ENCODE assay signal across 19 cellular contexts in the genomic region with DNA sequence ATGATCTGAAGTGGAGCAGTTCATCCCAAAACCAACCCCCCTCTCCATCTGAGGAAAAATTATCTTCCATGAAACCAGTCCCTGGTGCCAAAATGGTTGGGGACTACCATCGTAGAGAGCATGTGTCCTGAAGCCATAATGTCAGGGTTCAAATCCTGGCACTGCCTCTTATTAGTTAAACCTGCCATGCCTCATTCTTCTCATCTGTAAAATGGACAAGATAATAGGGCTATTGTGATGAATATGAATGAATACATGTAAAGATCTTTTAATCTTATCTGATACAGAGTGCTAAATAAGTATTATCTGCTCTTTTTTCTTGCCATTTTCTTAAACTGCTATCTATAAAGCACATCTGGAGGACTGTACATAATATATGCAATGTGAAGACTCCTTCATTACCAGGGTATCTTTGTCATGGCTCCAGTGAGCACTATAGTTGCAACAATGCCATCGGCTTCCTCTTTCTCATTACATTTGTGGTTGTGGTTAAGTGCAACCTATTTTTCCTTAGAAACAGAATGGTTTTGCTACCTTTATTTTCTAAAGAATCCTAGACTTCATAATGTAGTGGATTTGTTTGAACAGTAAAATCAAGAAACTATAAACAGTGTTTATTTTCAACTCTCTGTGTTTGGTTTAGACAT. TPM values are rescaled to one million over a fixed set of nuclear protein-coding genes. Genes with fewer than 3 reads are reported as not detected.
A peak's percentile ranks its signal among the peaks of the same experiment; 100 is the strongest.
DNase-seq lines count a peak whose midpoint lies in the region; ATAC-seq, FAIRE-seq and TF ChIP-seq lines count a peak whose summit lies in the region.
"Had no signal": no experiment of that assay in that cellular context is flagged by ENCODE, and none has a peak within 500 bp of the region (broad histone marks: within the 10 kb centered on the region; RNA-seq: fewer than 3 reads in every experiment).

No MANE protein-coding gene starts in this region.

- CTCF ChIA-PET in CD4-positive, alpha-beta memory T cell (lab: Charles Lee; ENCODE audit: partially characterized antibody), result no interaction called here

- H3K4me3 Mint-ChIP-seq in CD4-positive, alpha-beta memory T cell, result peak overlapping the region in 4 of 8 donors; percentile 11 to 58 (median 26)
- no peak overlapping the region for H3K4me3 Mint-ChIP-seq in activated naive CD8-positive, alpha-beta T cell treated with anti-CD3 and anti-CD28 coated beads for 36 hours

- peaks cover 69% of the 10 kb centered on the region for H3K4me1 ChIP-seq in CD4-positive, alpha-beta memory T cell (ENCODE audit: insufficient read depth, low read length)
- H3K4me1 ChIP-seq: BE2C had no signal

- peaks cover 17% of the 10 kb centered on the region for H3K36me3 ChIP-seq in CD4-positive, alpha-beta memory T cell (ENCODE audit: insufficient read depth, low read length)

- H3K27ac ChIP-seq in CD4-positive, alpha-beta memory T cell (ENCODE audit: low read depth, low read length), result no peak overlapping the region
- H3K27ac ChIP-seq: esophagus squamous epithelium, GM23248, pancreas, RWPE1, thoracic aorta had no signal

- POLR2A ChIA-PET in CD4-positive, alpha-beta memory T cell (lab: Charles Lee; ENCODE audit: partially characterized antibody), result no interaction called here

- no peaks in the 10 kb centered on the region for H3K27me3 Mint-ChIP-seq in CD4-positive, alpha-beta memory T cell
- no peaks in the 10 kb centered on the region for H3K27me3 Mint-ChIP-seq in activated naive CD8-positive, alpha-beta T cell treated with anti-CD3 and anti-CD28 coated beads for 36 hours

- intact Hi-C loops in CD4-positive, alpha-beta memory T cell (cut with micrococcal nuclease), result no loop called here

- ATAC-seq in HG03108 (IDR thresholded peaks at IDR 0.05; ENCODE audit: unreplicated experiment), result no peak
- ATAC-seq: pancreas had no signal

- H3K36me3 Mint-ChIP-seq in CD4-positive, alpha-beta memory T cell, result peaks cover 46 to 53% of the 10 kb centered on the region in 2 donors
- H3K36me3 Mint-ChIP-seq in activated naive CD8-positive, alpha-beta T cell treated with anti-CD3 and anti-CD28 coated beads for 36 hours, result peaks cover 60% of the 10 kb centered on the region

- H3K9me3 ChIP-seq in CD4-positive, alpha-beta memory T cell (ENCODE audit: control insufficient read depth in 1 of 2, low read length in 2 of 2), result no peaks in the 10 kb centered on the region
- H3K9me3 ChIP-seq: BE2C, esophagus squamous epithelium, pancreas, thoracic aorta had no signal

- no peak for TF ChIP-seq POLR2A in GM12891 (IDR thresholded peaks at IDR 0.05; ENCODE audit: low read depth, low read length)

- no peaks in the 10 kb centered on the region for H3K27me3 ChIP-seq in CD4-positive, alpha-beta memory T cell (ENCODE audit: insufficient read depth, low read length)
- H3K27me3 ChIP-seq: BE2C, esophagus squamous epithelium, pancreas had no signal

- FAIRE-seq in GM12891 (lab: Jason Lieb, UNC), result no peak
- FAIRE-seq: pancreas had no signal

- H3K4me3 ChIP-seq in CD4-positive, alpha-beta memory T cell (ENCODE audit: low read length in 2 of 2), result no peak overlapping the region
- H3K4me3 ChIP-seq: esophagus squamous epithelium, GM23248, pancreas, thoracic aorta had no signal

- DNase-seq in CD4-positive, alpha-beta memory T cell, result no peak
- no peak for DNase-seq in GM12891 (ENCODE audit: insufficient read length, low spot score)
- peak; percentile 72 for DNase-seq in NCI-H69 (lab: John Stamatoyannopoulos, UW)
- DNase-seq in activated naive CD8-positive, alpha-beta T cell treated with anti-CD3 and anti-CD28 coated beads for 36 hours, result no peak
- no peak for DNase-seq in SHP77 (lab: John Stamatoyannopoulos, UW)
- no peak for DNase-seq in NCI-H526 treated with DMSO at 0.1 percent for 48 hours (lab: John Stamatoyannopoulos, UW)
- DNase-seq: activated CD4-positive, alpha-beta T cell treated with anti-CD3 and anti-CD28 coated beads for 4 hours; activated naive CD4-positive, alpha-beta T cell treated with anti-CD3 and anti-CD28 coated beads, Interleukin-2, amount 50 U/mL, for 16 hours; BE2C; DMS79 treated with DMSO at 0.1 percent for 48 hours; esophagus squamous epithelium; glutamatergic neuron; GM23248; NCI-H774; pancreas; stimulated activated CD4-positive, alpha-beta T cell treated with anti-CD3 and anti-CD28 coated beads, Interleukin-4, amount 100 ng/mL, for 4 hours had no signal

- H3K4me1 Mint-ChIP-seq in CD4-positive, alpha-beta memory T cell, result peaks cover 50 to 83% (median 69%) of the 10 kb centered on the region in 4 donors
- H3K4me1 Mint-ChIP-seq in activated naive CD8-positive, alpha-beta T cell treated with anti-CD3 and anti-CD28 coated beads for 36 hours, result peaks cover 50% of the 10 kb centered on the region

- peak overlapping the region in 4 of 7 donors; percentile 23 to 66 (median 42) for H3K27ac Mint-ChIP-seq in CD4-positive, alpha-beta memory T cell
- H3K27ac Mint-ChIP-seq in activated naive CD8-positive, alpha-beta T cell treated with anti-CD3 and anti-CD28 coated beads for 36 hours, result peak overlapping the region; percentile 28

- no peaks in the 10 kb centered on the region for H3K9me3 Mint-ChIP-seq in CD4-positive, alpha-beta memory T cell
- no peaks in the 10 kb centered on the region for H3K9me3 Mint-ChIP-seq in activated naive CD8-positive, alpha-beta T cell treated with anti-CD3 and anti-CD28 coated beads for 36 hours

TF ChIP-seq in GM12891, 5 proteins besides CTCF, POLR2A, EP300 and RAD21:
- TF ChIP-seq PAX5 (IDR thresholded peaks at IDR 0.05; ENCODE audit: insufficient read depth, low read length, severe bottlenecking) (no peak), TAF1 (IDR thresholded peaks at IDR 0.05; ENCODE audit: low read depth, low read length) (no peak), SPI1 (IDR thresholded peaks at IDR 0.05; ENCODE audit: low read depth, low read length) (peak; percentile 50; the same call in 1 of the 2 replicates), POLR2AphosphoS5 (IDR thresholded peaks at IDR 0.05; ENCODE audit: low read depth, low read length) (no peak), POU2F2 (IDR thresholded peaks at IDR 0.05; ENCODE audit: low read depth, low read length) (no peak)

RNA-seq across cellular contexts. Expression of gene MFSD6, which starts 27.0 kb away (rescaled TPM):
- 10 to 100 TPM; 38.3 to 47.5 TPM for total RNA-seq in CD4-positive, alpha-beta memory T cell
- polyA plus RNA-seq in CD4-positive, alpha-beta memory T cell, result 10 to 100 TPM in 1 of 2 donors, 1 to 10 TPM in 1; 7.7 to 29.1 TPM
- polyA plus RNA-seq in GM12891 (2012; ENCODE audit: low read depth, missing spikeins), result 12.1 TPM
- total RNA-seq in activated naive CD8-positive, alpha-beta T cell treated with anti-CD3 and anti-CD28 coated beads for 36 hours, result 10 to 100 TPM; 45.6 to 51.1 TPM
